12 cellular contexts compared by ENCODE assay signal in the genomic region with DNA sequence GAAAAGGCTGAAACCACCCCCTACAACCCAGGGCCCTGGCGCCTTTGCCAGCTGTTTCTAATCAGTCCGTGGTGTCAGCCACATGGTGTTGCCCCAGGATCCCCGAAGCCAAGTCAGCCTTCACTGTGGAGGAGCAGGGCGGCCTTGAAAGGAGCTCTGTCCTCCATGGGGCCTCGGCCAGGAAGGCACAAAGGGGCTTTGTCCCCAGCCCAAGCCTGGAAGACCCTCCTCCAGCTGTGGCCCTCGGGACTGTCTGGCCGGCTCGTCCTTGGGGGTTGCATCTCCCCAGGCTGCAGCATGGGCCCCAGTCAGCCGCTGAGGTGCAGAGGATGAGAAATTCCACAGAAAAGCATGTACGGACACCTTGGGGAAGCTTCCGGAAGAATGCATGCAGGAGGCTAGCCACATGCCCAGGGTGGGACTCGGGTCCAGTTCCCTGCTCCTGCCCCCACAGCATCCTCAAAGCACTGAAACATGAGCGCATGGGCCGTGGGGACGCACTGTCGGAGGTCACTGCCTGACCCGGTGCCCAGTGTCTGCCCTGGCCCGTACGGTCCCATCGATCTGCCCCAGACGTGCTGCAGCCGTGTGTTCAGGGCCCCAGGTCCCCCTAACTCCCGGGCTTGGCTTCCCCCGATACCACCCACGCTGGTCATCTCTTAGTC. TPM values are rescaled to one million over a fixed set of nuclear protein-coding genes. Genes with fewer than 3 reads are reported as not detected.
DNase-seq lines count a peak whose midpoint lies in the region; ATAC-seq and TF ChIP-seq lines count a peak whose summit lies in the region.
"Had no signal": no experiment of that assay in that cellular context is flagged by ENCODE, and none has a peak within 500 bp of the region (broad histone marks: within the 10 kb centered on the region; RNA-seq: fewer than 3 reads in every experiment).

No MANE protein-coding gene starts in this region.

- peaks cover 77% of the 10 kb centered on the region for H3K4me1 ChIP-seq in SJCRH30
- no peaks in the 10 kb centered on the region for H3K4me1 ChIP-seq in foreskin keratinocyte

- no peaks in the 10 kb centered on the region for H3K36me3 ChIP-seq in SJCRH30

- H3K27me3 ChIP-seq in SJCRH30, result no peaks in the 10 kb centered on the region
- peaks cover 54% of the 10 kb centered on the region for H3K27me3 ChIP-seq in foreskin keratinocyte

- peak; percentile 33 for DNase-seq in COLO829 (ENCODE audit: low spot score)
- DNase-seq in SJCRH30, result peak; percentile 81 to 90
- DNase-seq in foreskin fibroblast, result peak; percentile 81 to 92
- no peak for DNase-seq in progenitor cell of endocrine pancreas (ENCODE audit: low spot score, unreplicated experiment)
- no peak for DNase-seq in foreskin keratinocyte
- DNase-seq: activated CD4-positive, CD25-positive, alpha-beta regulatory T cell; naive thymus-derived CD4-positive, alpha-beta T cell; NCI-H2081 had no signal

- TF ChIP-seq CTCF in foreskin fibroblast (IDR thresholded peaks at IDR 0.05; ENCODE audit: low read depth, low read length) (no peak), progenitor cell of endocrine pancreas (IDR thresholded peaks at IDR 0.05; ENCODE audit: unreplicated experiment) (no peak), foreskin keratinocyte (conservative IDR thresholded peaks at IDR 0.05) (no peak)

- H3K9me3 Mint-ChIP-seq in progenitor cell of endocrine pancreas (ENCODE audit: low read depth), result no peaks in the 10 kb centered on the region
- H3K9me3 Mint-ChIP-seq: activated T-helper 2 cell treated with anti-CD3 and anti-CD28 coated beads, Interferon-gamma antibody, Interleukin-2, Interleukin-4, amounts not matched to agents 10 μg/mL and 5 μg/mL and 100 μg/mL, durations not matched to agents 14 hours and 24 hours and 36 hours; naive thymus-derived CD4-positive, alpha-beta T cell had no signal

- H3K4me1 Mint-ChIP-seq in progenitor cell of endocrine pancreas (ENCODE audit: low read depth), result peaks cover 25% of the 10 kb centered on the region

- H3K9me3 ChIP-seq in SJCRH30 (replicated peaks), result no peaks in the 10 kb centered on the region

- H3K4me3 Mint-ChIP-seq in progenitor cell of endocrine pancreas (ENCODE audit: low read depth), result no peak overlapping the region

- H3K27ac ChIP-seq in SJCRH30, result peak overlapping the region; percentile 48
- no peak overlapping the region for H3K27ac ChIP-seq in foreskin keratinocyte

- no peak for ATAC-seq in HG03045 (IDR thresholded peaks at IDR 0.05; ENCODE audit: unreplicated experiment)
- no peak for ATAC-seq in GM18867 (IDR thresholded peaks at IDR 0.05; ENCODE audit: unreplicated experiment)
- ATAC-seq in foreskin keratinocyte, result no peak
- no peak for ATAC-seq in HG03378 (IDR thresholded peaks at IDR 0.05; ENCODE audit: unreplicated experiment)
- ATAC-seq: naive thymus-derived CD4-positive, alpha-beta T cell had no signal

- H3K27me3 Mint-ChIP-seq in progenitor cell of endocrine pancreas, result peaks cover 4% of the 10 kb centered on the region

- no peaks in the 10 kb centered on the region for H3K36me3 Mint-ChIP-seq in progenitor cell of endocrine pancreas (ENCODE audit: insufficient read depth)
- H3K36me3 Mint-ChIP-seq: naive thymus-derived CD4-positive, alpha-beta T cell had no signal

- H3K27ac Mint-ChIP-seq in progenitor cell of endocrine pancreas, result peak overlapping the region; percentile 84
- H3K27ac Mint-ChIP-seq: activated T-helper 2 cell treated with anti-CD3 and anti-CD28 coated beads, Interferon-gamma antibody, Interleukin-2, Interleukin-4, amounts not matched to agents 10 μg/mL and 5 μg/mL and 100 μg/mL, durations not matched to agents 14 hours and 24 hours and 36 hours had no signal

- H3K4me3 ChIP-seq in SJCRH30 (no peak overlapping the region), foreskin fibroblast (ENCODE audit: low read depth in 1 of 2, low read length in 2 of 2) (no peak overlapping the region)

RNA-seq across cellular contexts. Expression of gene POFUT2, which starts 38.6 kb away (rescaled TPM):
- 15.2 and 16.5 TPM in 2 replicates for total RNA-seq in SJCRH30 (2014; rRNA removed; shearing (Covaris generic))
- total RNA-seq in progenitor cell of endocrine pancreas (47.8 and 51.5 TPM in 2 replicates), foreskin keratinocyte (15.6 and 18.3 TPM in 2 replicates)
- 12.2 and 13.3 TPM in 2 replicates for polyA plus RNA-seq in foreskin keratinocyte

Comparison
In these comparisons a context has a peak if more than half of its experiments do, and no peak if none do; other contexts are left out.
1. DNase-seq: peak in COLO829 (single experiment), SJCRH30 (2 of 2) and foreskin fibroblast (2 of 2); none in progenitor cell of endocrine pancreas (single experiment) and foreskin keratinocyte (0 of 2).